Comparison of ENCODE assay signal across 8 cellular contexts in genomic region chr13:95834134-95834765, GRCh38.
DNase-seq lines count a peak whose midpoint lies in the region; ATAC-seq and TF ChIP-seq lines count a peak whose summit lies in the region.

No MANE protein-coding gene starts in this region.

- peak; percentile 77 for ATAC-seq in GM18861 (IDR thresholded peaks at IDR 0.05; ENCODE audit: unreplicated experiment)
- peak; percentile 75 for ATAC-seq in HG03103 (IDR thresholded peaks at IDR 0.05; ENCODE audit: low read depth, unreplicated experiment)
- peak; percentile 86 to 92 for ATAC-seq in lower lobe of right lung

- DNase-seq in AG10803 (ENCODE audit: low read depth) (peak; percentile 58), NCI-H460 (ENCODE audit: extremely low read depth, low read depth) (peak; percentile 63), dermis microvascular lymphatic vessel endothelial cell (ENCODE audit: low read depth in 2 of 2) (peak; percentile 33 to 74), lower lobe of right lung (peak; percentile 57)
- peak; percentile 62 for DNase-seq in activated CD4-positive, alpha-beta T cell treated with anti-CD3 and anti-CD28 coated beads, Interleukin-2, amount 50 U/mL, for 1 hour
- peak; percentile 1 for DNase-seq in stimulated activated CD8-positive, alpha-beta memory T cell treated with anti-CD3 and anti-CD28 coated beads, Interleukin-12 subunit alpha, Interleukin-12 subunit beta, amount 100 ng/mL, for 24 hours (ENCODE audit: extremely low read depth)

- peak; percentile 98 for TF ChIP-seq CTCF in AG10803 (conservative IDR thresholded peaks at IDR 0.05; ENCODE audit: low read length)
- TF ChIP-seq CTCF in lower lobe of right lung (IDR thresholded peaks at IDR 0.05): peak; percentile 87

- no peaks in the 10 kb centered on the region for H3K9me3 ChIP-seq in lower lobe of right lung

- no peak overlapping the region for H3K27ac ChIP-seq in lower lobe of right lung

- no peak overlapping the region for H3K4me3 ChIP-seq in AG10803 (ENCODE audit: low read length)
- no peak overlapping the region for H3K4me3 ChIP-seq in lower lobe of right lung

- no peaks in the 10 kb centered on the region for H3K27me3 ChIP-seq in lower lobe of right lung (ENCODE audit: low read depth)

- H3K36me3 ChIP-seq in lower lobe of right lung: no peaks in the 10 kb centered on the region

- intact Hi-C loops in lower lobe of right lung (cut with DNase I): loop anchor here (10.0 kb wide), 1 partner anchor 209 kb away; no protein-coding TSS in a partner anchor

- peaks cover 5% of the 10 kb centered on the region for H3K4me1 ChIP-seq in lower lobe of right lung

Comparison
In these comparisons a context has a peak if more than half of its experiments do, and no peak if none do; other contexts are left out.
1. DNase-seq: peak in every context shown above with its lines; median percentile 63 in NCI-H460; 62 in activated CD4-positive, alpha-beta T cell treated with anti-CD3 and anti-CD28 coated beads, Interleukin-2, amount 50 U/mL, for 1 hour; 58 in AG10803; 57 in lower lobe of right lung; 54 in dermis microvascular lymphatic vessel endothelial cell; 1 in stimulated activated CD8-positive, alpha-beta memory T cell treated with anti-CD3 and anti-CD28 coated beads, Interleukin-12 subunit alpha, Interleukin-12 subunit beta, amount 100 ng/mL, for 24 hours.